In the genomic region with DNA sequence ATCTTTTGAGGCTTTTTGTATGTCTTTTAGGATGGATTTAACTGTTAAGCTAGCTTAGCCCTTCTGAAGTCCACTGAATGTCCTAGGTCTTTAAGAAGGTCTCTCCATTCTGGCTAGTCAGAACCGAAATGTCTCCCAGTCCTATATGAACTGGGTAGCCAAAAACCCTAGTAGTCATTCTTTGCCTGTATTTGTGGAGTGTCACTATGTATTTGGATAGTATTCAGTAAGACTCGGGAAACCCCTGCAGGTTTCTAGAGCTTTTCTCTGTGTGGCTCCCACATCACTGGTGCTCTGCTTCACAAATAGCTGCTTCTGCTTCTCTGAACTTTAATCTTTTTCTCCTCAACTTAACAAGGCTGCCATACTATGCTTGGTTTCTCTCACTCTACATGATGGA, we compare ENCODE assay signal across 23 cellular contexts.
DNase-seq lines count a peak whose midpoint lies in the region; ATAC-seq and TF ChIP-seq lines count a peak whose summit lies in the region.
"Had no signal": no experiment of that assay in that cellular context is flagged by ENCODE, and none has a peak within 500 bp of the region (broad histone marks: within the 10 kb centered on the region; RNA-seq: fewer than 3 reads in every experiment).

No MANE protein-coding gene starts in this region.

- H3K27me3 Mint-ChIP-seq in activated naive CD4-positive, alpha-beta T cell treated with anti-CD3 and anti-CD28 coated beads, Interleukin-2, amount 50 U/mL, for 24 hours: no peaks in the 10 kb centered on the region
- no peaks in the 10 kb centered on the region for H3K27me3 Mint-ChIP-seq in stimulated activated memory B cell treated with anti-CD40 and anti-IgM and Interleukin-4, amounts not matched to agents 10 μg/mL and 1 μg/mL and 100 μg/mL, for 72 hours
- H3K27me3 Mint-ChIP-seq: activated CD8-positive, alpha-beta T cell treated with anti-CD3 and anti-CD28 coated beads for 36 hours; CD8-positive, alpha-beta memory T cell had no signal

- H3K4me2 ChIP-seq in OCI-LY7 (ENCODE audit: low read length): no peak overlapping the region

- no peaks in the 10 kb centered on the region for H3K4me1 ChIP-seq in OCI-LY7 (ENCODE audit: insufficient read depth, low read length, poor library complexity, severe bottlenecking)

- intact Hi-C loops in OCI-LY7 (cut with micrococcal nuclease; ENCODE audit: unreplicated experiment): no loop called here

- BruUV-seq in OCI-LY7 (replicated peaks; lab: Mats Ljungman, UMichigan): no TSS peak

- no peak for TF ChIP-seq CTCF in OCI-LY7 (conservative IDR thresholded peaks at IDR 0.05; ENCODE audit: low read length)

- no peaks in the 10 kb centered on the region for H3K9me3 ChIP-seq in OCI-LY7 (ENCODE audit: low read length)
- H3K9me3 ChIP-seq: vagina had no signal

- no peak overlapping the region for H3K27ac ChIP-seq in OCI-LY7 (ENCODE audit: low read depth, low read length, poor library complexity, severe bottlenecking)
- H3K27ac ChIP-seq: vagina had no signal

- H3K36me3 Mint-ChIP-seq in activated naive CD4-positive, alpha-beta T cell treated with anti-CD3 and anti-CD28 coated beads, Interleukin-2, amount 50 U/mL, for 24 hours: peaks cover 27% of the 10 kb centered on the region
- peaks cover 47% of the 10 kb centered on the region for H3K36me3 Mint-ChIP-seq in stimulated activated memory B cell treated with anti-CD40 and anti-IgM and Interleukin-4, amounts not matched to agents 10 μg/mL and 1 μg/mL and 100 μg/mL, for 72 hours

- H3K27ac Mint-ChIP-seq in activated naive CD4-positive, alpha-beta T cell treated with anti-CD3 and anti-CD28 coated beads, Interleukin-2, amount 50 U/mL, for 24 hours: peak overlapping the region; percentile 32
- peak overlapping the region; percentile 7 for H3K27ac Mint-ChIP-seq in stimulated activated memory B cell treated with anti-CD40 and anti-IgM and Interleukin-4, amounts not matched to agents 10 μg/mL and 1 μg/mL and 100 μg/mL, for 72 hours
- H3K27ac Mint-ChIP-seq: activated CD8-positive, alpha-beta T cell treated with anti-CD3 and anti-CD28 coated beads for 36 hours had no signal

- H4K20me1 ChIP-seq in OCI-LY7 (ENCODE audit: insufficient read depth, low read length): no peaks in the 10 kb centered on the region

- H3K9me2 ChIP-seq in OCI-LY7 (ENCODE audit: insufficient read depth, low read length): no peaks in the 10 kb centered on the region

- CTCF ChIA-PET in OCI-LY7 (lab: Charles Lee; ENCODE audit: unreplicated experiment): no interaction called here

- H3K4me3 ChIP-seq in OCI-LY7 (ENCODE audit: low read depth, low read length, poor library complexity, severe bottlenecking): no peak overlapping the region
- H3K4me3 ChIP-seq: vagina had no signal

- H3K9me3 Mint-ChIP-seq in activated naive CD4-positive, alpha-beta T cell treated with anti-CD3 and anti-CD28 coated beads, Interleukin-2, amount 50 U/mL, for 24 hours: no peaks in the 10 kb centered on the region
- H3K9me3 Mint-ChIP-seq in stimulated activated memory B cell treated with anti-CD40 and anti-IgM and Interleukin-4, amounts not matched to agents 10 μg/mL and 1 μg/mL and 100 μg/mL, for 72 hours: no peaks in the 10 kb centered on the region
- H3K9me3 Mint-ChIP-seq: activated CD8-positive, alpha-beta T cell treated with anti-CD3 and anti-CD28 coated beads for 36 hours; activated T-helper 1 cell treated with anti-CD3 and anti-CD28 coated beads, Interleukin-12 subunit alpha, Interleukin-12 subunit beta, Interleukin-2, Interleukin-4 antibody, amounts not matched to agents 30 ng/mL and 10 ng/mL and 1 ng/mL, durations not matched to agents 14 hours and 24 hours and 36 hours; CD8-positive, alpha-beta memory T cell; neural crest cell had no signal

- DNase-seq in activated naive CD4-positive, alpha-beta T cell treated with anti-CD3 and anti-CD28 coated beads, Interleukin-2, amount 50 U/mL, for 16 hours: no peak
- DNase-seq in OCI-LY7 (ENCODE audit: low spot score): no peak
- no peak for DNase-seq in NCI-H2107 (lab: John Stamatoyannopoulos, UW)
- no peak for DNase-seq in NCI-H1417 (lab: John Stamatoyannopoulos, UW)
- DNase-seq: activated CD8-positive, alpha-beta T cell treated with anti-CD3 and anti-CD28 coated beads for 36 hours; amniotic stem cell; CD8-positive, alpha-beta memory T cell; central memory CD4-positive, alpha-beta T cell; effector CD8-positive, alpha-beta T cell; GOT3; kidney; mesendoderm; NCI-H1092; NCI-H748 treated with DMSO at 0.1 percent for 48 hours; stimulated activated CD4-positive, alpha-beta T cell treated with anti-CD3 and anti-CD28 coated beads, Interleukin-15, amount 100 ng/mL, for 24 hours had no signal

- peak; percentile 72 for ATAC-seq in GM21723 (IDR thresholded peaks at IDR 0.05; ENCODE audit: unreplicated experiment)
- peak; percentile 62 for ATAC-seq in HG03342 (IDR thresholded peaks at IDR 0.05; ENCODE audit: unreplicated experiment)
- ATAC-seq in stimulated activated memory B cell treated with anti-CD40 and anti-IgM and Interleukin-4, amounts not matched to agents 10 μg/mL and 1 μg/mL and 100 μg/mL, for 72 hours: peak; percentile 45
- ATAC-seq: activated CD8-positive, alpha-beta T cell treated with anti-CD3 and anti-CD28 coated beads for 36 hours; Panc1 had no signal

- H2AFZ ChIP-seq in OCI-LY7 (ENCODE audit: low read length): no peak overlapping the region

- POLR2A ChIA-PET in OCI-LY7 (lab: Charles Lee): interaction anchor here (0.5 to 1.7 kb wide), 3 partner anchors 8 to 1873 kb away, joined by 4 read pairs; no protein-coding TSS in a partner anchor

- H3K79me2 ChIP-seq in OCI-LY7 (ENCODE audit: insufficient read depth, low read depth, low read length): peaks cover 71% of the 10 kb centered on the region; the same call in 1 of the 2 replicates

- peaks cover 73% of the 10 kb centered on the region for H3K36me3 ChIP-seq in OCI-LY7 (ENCODE audit: insufficient read depth, low read length)
- H3K36me3 ChIP-seq: vagina had no signal

- H3K4me1 Mint-ChIP-seq in activated naive CD4-positive, alpha-beta T cell treated with anti-CD3 and anti-CD28 coated beads, Interleukin-2, amount 50 U/mL, for 24 hours: peaks cover 40% of the 10 kb centered on the region
- peaks cover 30% of the 10 kb centered on the region for H3K4me1 Mint-ChIP-seq in stimulated activated memory B cell treated with anti-CD40 and anti-IgM and Interleukin-4, amounts not matched to agents 10 μg/mL and 1 μg/mL and 100 μg/mL, for 72 hours
- H3K4me1 Mint-ChIP-seq: neural crest cell had no signal

- no peak overlapping the region for H3K4me3 Mint-ChIP-seq in activated naive CD4-positive, alpha-beta T cell treated with anti-CD3 and anti-CD28 coated beads, Interleukin-2, amount 50 U/mL, for 24 hours
- no peak overlapping the region for H3K4me3 Mint-ChIP-seq in stimulated activated memory B cell treated with anti-CD40 and anti-IgM and Interleukin-4, amounts not matched to agents 10 μg/mL and 1 μg/mL and 100 μg/mL, for 72 hours
- H3K4me3 Mint-ChIP-seq: activated CD8-positive, alpha-beta T cell treated with anti-CD3 and anti-CD28 coated beads for 36 hours; activated T-helper 1 cell treated with anti-CD3 and anti-CD28 coated beads, Interleukin-12 subunit alpha, Interleukin-12 subunit beta, Interleukin-2, Interleukin-4 antibody, amounts not matched to agents 30 ng/mL and 10 ng/mL and 1 ng/mL, durations not matched to agents 14 hours and 24 hours and 36 hours; CD8-positive, alpha-beta memory T cell; neural crest cell had no signal
